In genomic region chr4:186150926-186151325, GRCh38 we compare ENCODE assay signal across 2 cellular contexts.
TF ChIP-seq lines count a peak whose summit lies in the region.

No MANE protein-coding gene starts in this region.

TF ChIP-seq in HepG2, 621 proteins besides CTCF, POLR2A, EP300 and RAD21:
- TF ChIP-seq, protein P1, sequence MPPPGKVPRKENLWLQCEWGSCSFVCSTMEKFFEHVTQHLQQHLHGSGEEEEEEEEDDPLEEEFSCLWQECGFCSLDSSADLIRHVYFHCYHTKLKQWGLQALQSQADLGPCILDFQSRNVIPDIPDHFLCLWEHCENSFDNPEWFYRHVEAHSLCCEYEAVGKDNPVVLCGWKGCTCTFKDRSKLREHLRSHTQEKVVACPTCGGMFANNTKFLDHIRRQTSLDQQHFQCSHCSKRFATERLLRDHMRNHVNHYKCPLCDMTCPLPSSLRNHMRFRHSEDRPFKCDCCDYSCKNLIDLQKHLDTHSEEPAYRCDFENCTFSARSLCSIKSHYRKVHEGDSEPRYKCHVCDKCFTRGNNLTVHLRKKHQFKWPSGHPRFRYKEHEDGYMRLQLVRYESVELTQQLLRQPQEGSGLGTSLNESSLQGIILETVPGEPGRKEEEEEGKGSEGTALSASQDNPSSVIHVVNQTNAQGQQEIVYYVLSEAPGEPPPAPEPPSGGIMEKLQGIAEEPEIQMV (CRISPR knock-in tag; IDR thresholded peaks at IDR 0.05; ENCODE audit: low read depth): no peak
- TF ChIP-seq JUN (CRISPR knock-in tag; IDR thresholded peaks at IDR 0.05) (no peak), ZNF317 (CRISPR knock-in tag; IDR thresholded peaks at IDR 0.05) (no peak), RFX1 (IDR thresholded peaks at IDR 0.05) (no peak)

TF ChIP-seq in H1, 55 proteins besides CTCF, POLR2A, EP300 and RAD21:
- no peak for TF ChIP-seq SIRT6 (IDR thresholded peaks at IDR 0.05; ENCODE audit: low read length)
- TF ChIP-seq YY1 (IDR thresholded peaks at IDR 0.05; ENCODE audit: low read depth, low read length): no peak
- no peak for TF ChIP-seq SAP30 (IDR thresholded peaks at IDR 0.05; ENCODE audit: insufficient read depth, insufficient replicate concordance, low read length)
- no peak for TF ChIP-seq HDAC6 (IDR thresholded peaks at IDR 0.05; ENCODE audit: low read depth, low read length)
- no peak for TF ChIP-seq RXRA (IDR thresholded peaks at IDR 0.05; ENCODE audit: insufficient read depth, low read depth, low read length)
- TF ChIP-seq CBX8 (IDR thresholded peaks at IDR 0.05; ENCODE audit: borderline replicate concordance, low read depth, low read length): no peak
- TF ChIP-seq NRF1 (IDR thresholded peaks at IDR 0.05; ENCODE audit: low read depth, low read length): no peak
- TF ChIP-seq SIN3A (conservative IDR thresholded peaks at IDR 0.05 in 1 of 2, IDR thresholded peaks at IDR 0.05 in 1 of 2; ENCODE audit: low read depth in 1 of 2, low read length in 2 of 2): no peak
- TF ChIP-seq RBBP5 (IDR thresholded peaks at IDR 0.05; ENCODE audit: borderline replicate concordance, low read depth, low read length): no peak
- TF ChIP-seq SP1 (IDR thresholded peaks at IDR 0.05; ENCODE audit: low read depth, low read length): no peak
- TF ChIP-seq CBX5 (IDR thresholded peaks at IDR 0.05; ENCODE audit: low read depth, low read length): no peak
- no peak for TF ChIP-seq KDM1A (IDR thresholded peaks at IDR 0.05; ENCODE audit: borderline replicate concordance, low read length)
- TF ChIP-seq FOSL1 (IDR thresholded peaks at IDR 0.05; ENCODE audit: insufficient read depth, low read depth, low read length): no peak
- TF ChIP-seq CHD7 (IDR thresholded peaks at IDR 0.05; ENCODE audit: insufficient replicate concordance, low read length): no peak
- no peak for TF ChIP-seq CHD1 (IDR thresholded peaks at IDR 0.05; ENCODE audit: low read depth, low read length)
- no peak for TF ChIP-seq JUN (IDR thresholded peaks at IDR 0.05; ENCODE audit: low read depth, low read length)
TF ChIP-seq in H1: peak in this region for 0.
